1 cellular context compared by ENCODE assay signal in genomic region chr6:5120543-5120942, GRCh38. TPM values are rescaled to one million over a fixed set of nuclear protein-coding genes. Genes with fewer than 3 reads are reported as not detected.
"Had no signal": no experiment of that assay in that cellular context is flagged by ENCODE, and none has a peak within 500 bp of the region (broad histone marks: within the 10 kb centered on the region; RNA-seq: fewer than 3 reads in every experiment).

No MANE protein-coding gene starts in this region.

RNA-seq across cellular contexts. Expression of gene PPP1R3G, which starts 35.4 kb away (rescaled TPM):
- total RNA-seq: HT1080 had no signal
